8 cellular contexts compared by ENCODE assay signal in genomic region chr5:179806250-179807045, GRCh38. TPM values are rescaled to one million over a fixed set of nuclear protein-coding genes. Genes with fewer than 3 reads are reported as not detected.
DNase-seq lines count a peak whose midpoint lies in the region; ATAC-seq lines count a peak whose summit lies in the region.

Gene MGAT4B (minus strand): TSS chr5:179806866. CDS start chr5:179806583, 283 bp downstream.

- H3K4me3 Mint-ChIP-seq in activated CD8-positive, alpha-beta T cell treated with anti-CD3 and anti-CD28 coated beads, Interleukin-2, amount 10 ng/mL, durations not matched to agents 7 days and 5 days, result peak within 1 kb of the TSS; percentile 85
- H3K4me3 Mint-ChIP-seq in memory B cell, result peak within 1 kb of the TSS; percentile 90

- peaks cover 27% of the 10 kb centered on the region for H3K4me1 Mint-ChIP-seq in activated CD8-positive, alpha-beta T cell treated with anti-CD3 and anti-CD28 coated beads, Interleukin-2, amount 10 ng/mL, durations not matched to agents 7 days and 5 days (ENCODE audit: low read depth)
- H3K4me1 Mint-ChIP-seq in memory B cell, result peaks cover 26% of the 10 kb centered on the region

- POLR2A ChIA-PET in activated CD8-positive, alpha-beta T cell treated with anti-CD3 and anti-CD28 coated beads, Interleukin-2, amount 10 ng/mL, durations not matched to agents 7 days and 5 days (lab: Charles Lee), result interaction anchor here (0.7 to 3.6 kb wide), 7 partner anchors 9 to 183 kb away, joined by 3 to 29 read pairs (median 4); partner anchors contain the start of genes HNRNPH1 and SQSTM1

- peak within 1 kb of the TSS; percentile 79 for H3K27ac Mint-ChIP-seq in activated CD8-positive, alpha-beta T cell treated with anti-CD3 and anti-CD28 coated beads, Interleukin-2, amount 10 ng/mL, durations not matched to agents 7 days and 5 days
- peak within 1 kb of the TSS; percentile 28 for H3K27ac Mint-ChIP-seq in memory B cell

- in situ Hi-C loops in endometrial microvascular endothelial cells (cut with HindIII; ENCODE audit: inconsistent ontology term, low pct_unique_long_range_greater_than_20kb, low sequenced_read_pairs), result no loop called here

- CTCF ChIA-PET in activated CD8-positive, alpha-beta T cell treated with anti-CD3 and anti-CD28 coated beads, Interleukin-2, amount 10 ng/mL, durations not matched to agents 7 days and 5 days (lab: Charles Lee), result interaction anchor here (0.5 to 1.1 kb wide), 2 partner anchors 9 to 43 kb away, joined by 3 read pairs; no protein-coding TSS in a partner anchor

- ATAC-seq in GM18868 (IDR thresholded peaks at IDR 0.05; ENCODE audit: unreplicated experiment) (peak; percentile 56), HG03045 (IDR thresholded peaks at IDR 0.05; ENCODE audit: unreplicated experiment) (peak; percentile 75), memory B cell (ENCODE audit: low read depth) (peak; percentile 82)
- peak; percentile 83 for ATAC-seq in activated CD8-positive, alpha-beta T cell treated with anti-CD3 and anti-CD28 coated beads, Interleukin-2, amount 10 ng/mL, durations not matched to agents 7 days and 5 days
- peak; percentile 70 for ATAC-seq in stimulated activated naive CD8-positive, alpha-beta T cell treated with anti-CD3 and anti-CD28 coated beads, Interleukin-15, Interleukin-2, amounts not matched to agents 100 U/mL and 50 U/mL, for 24 hours

- DNase-seq in AG20443 (ENCODE audit: low spot score), result peak; percentile 95
- DNase-seq in NCI-H2227 treated with DMSO at 0.1 percent for 48 hours (lab: John Stamatoyannopoulos, UW), result peak; percentile 21
- DNase-seq in activated CD8-positive, alpha-beta T cell treated with anti-CD3 and anti-CD28 coated beads, Interleukin-2, amount 10 ng/mL, durations not matched to agents 7 days and 5 days, result peak; percentile 75
- peak; percentile 67 to 68 for DNase-seq in memory B cell (ENCODE audit: low spot score in 2 of 2)
- DNase-seq in stimulated activated naive CD8-positive, alpha-beta T cell treated with anti-CD3 and anti-CD28 coated beads, Interleukin-15, Interleukin-2, amounts not matched to agents 100 U/mL and 50 U/mL, for 24 hours, result peak; percentile 76

- no peaks in the 10 kb centered on the region for H3K9me3 Mint-ChIP-seq in activated CD8-positive, alpha-beta T cell treated with anti-CD3 and anti-CD28 coated beads, Interleukin-2, amount 10 ng/mL, durations not matched to agents 7 days and 5 days (ENCODE audit: insufficient read depth)
- H3K9me3 Mint-ChIP-seq in memory B cell, result no peaks in the 10 kb centered on the region

- H3K27me3 Mint-ChIP-seq in activated CD8-positive, alpha-beta T cell treated with anti-CD3 and anti-CD28 coated beads, Interleukin-2, amount 10 ng/mL, durations not matched to agents 7 days and 5 days (ENCODE audit: low read depth), result no peaks in the 10 kb centered on the region
- no peaks in the 10 kb centered on the region for H3K27me3 Mint-ChIP-seq in memory B cell

- H3K36me3 Mint-ChIP-seq in activated CD8-positive, alpha-beta T cell treated with anti-CD3 and anti-CD28 coated beads, Interleukin-2, amount 10 ng/mL, durations not matched to agents 7 days and 5 days (ENCODE audit: low read depth), result peaks cover 23% of the 10 kb centered on the region
- H3K36me3 Mint-ChIP-seq in memory B cell, result peaks cover 2% of the 10 kb centered on the region

RNA-seq across cellular contexts. Expression of gene MGAT4B, which starts in this region (rescaled TPM):
- 100 to 1,000 TPM in 1 of 2 experiments, 10 to 100 TPM in 1; 85.9 to 103 TPM for total RNA-seq in activated CD8-positive, alpha-beta T cell treated with anti-CD3 and anti-CD28 coated beads, Interleukin-2, amount 10 ng/mL, durations not matched to agents 7 days and 5 days
- total RNA-seq in endometrial microvascular endothelial cells (ENCODE audit: inconsistent ontology term), result 195 TPM

Comparison
In these comparisons a context has a peak if more than half of its experiments do, and no peak if none do; other contexts are left out.
1. Peak in every context shown above with its lines: DNase-seq and ATAC-seq.
2. DNase-seq: peak in every context shown above with its lines; median percentile 95 in AG20443; 76 in stimulated activated naive CD8-positive, alpha-beta T cell treated with anti-CD3 and anti-CD28 coated beads, Interleukin-15, Interleukin-2, amounts not matched to agents 100 U/mL and 50 U/mL, for 24 hours; 75 in activated CD8-positive, alpha-beta T cell treated with anti-CD3 and anti-CD28 coated beads, Interleukin-2, amount 10 ng/mL, durations not matched to agents 7 days and 5 days; 68 in memory B cell; 21 in NCI-H2227 treated with DMSO at 0.1 percent for 48 hours.